In genomic region chr2:208040199-208041171, GRCh38 we compare ENCODE assay signal across 8 cellular contexts. TPM values are rescaled to one million over a fixed set of nuclear protein-coding genes. Genes with fewer than 3 reads are reported as not detected.
DNase-seq lines count a peak whose midpoint lies in the region; ATAC-seq and TF ChIP-seq lines count a peak whose summit lies in the region.

No MANE protein-coding gene starts in this region.

- intact Hi-C loops in activated naive CD4-positive, alpha-beta T cell treated with anti-CD3 and anti-CD28 coated beads for 36 hours (cut with micrococcal nuclease): loop anchor here (1.0 to 10.0 kb wide), 9 partner anchors 67 to 1347 kb away; partner anchors contain the start of gene CCNYL1
- intact Hi-C loops in head of caudate nucleus (cut with DNase I) (loop anchor here (5.0 kb wide), 1 partner anchor 293 kb away; no protein-coding TSS in a partner anchor), posterior cingulate gyrus (cut with DNase I) (loop anchor here (1.0 kb wide), 1 partner anchor 294 kb away; no protein-coding TSS in a partner anchor), uterus (cut with DNase I; ENCODE audit: low total_unique reads) (no loop called here)

- H3K4me1 ChIP-seq in SJSA1 (replicated peaks): no peaks in the 10 kb centered on the region
- no peaks in the 10 kb centered on the region for H3K4me1 ChIP-seq in uterus

- no peak for TF ChIP-seq POLR2A in uterus (IDR thresholded peaks at IDR 0.05)

- H3K27me3 ChIP-seq in SJSA1 (replicated peaks): no peaks in the 10 kb centered on the region; the same call in 1 of the 2 replicates
- no peaks in the 10 kb centered on the region for H3K27me3 ChIP-seq in uterus

- H3K27ac ChIP-seq in SJSA1 (no peak overlapping the region), uterus (no peak overlapping the region)

- CTCF ChIA-PET in activated naive CD4-positive, alpha-beta T cell treated with anti-CD3 and anti-CD28 coated beads for 36 hours (lab: Charles Lee): interaction anchor here (0.6 to 4.4 kb wide), 51 partner anchors 10 to 1642 kb away, joined by 3 to 54 read pairs (median 4); partner anchors contain the start of genes CCNYL1, FZD5 and METTL21A

- no peak overlapping the region for H3K27ac Mint-ChIP-seq in activated naive CD4-positive, alpha-beta T cell treated with anti-CD3 and anti-CD28 coated beads for 36 hours

- H3K4me3 ChIP-seq in SJSA1 (no peak overlapping the region), uterus (no peak overlapping the region)

- H3K27me3 Mint-ChIP-seq in activated naive CD4-positive, alpha-beta T cell treated with anti-CD3 and anti-CD28 coated beads for 36 hours (ENCODE audit: low read depth): peaks cover 2% of the 10 kb centered on the region

- peak; percentile 77 for ATAC-seq in GM21423 (IDR thresholded peaks at IDR 0.05; ENCODE audit: unreplicated experiment)

- H3K9me3 ChIP-seq in SJSA1 (replicated peaks) (no peaks in the 10 kb centered on the region), uterus (no peaks in the 10 kb centered on the region)

- H3K4me1 Mint-ChIP-seq in activated naive CD4-positive, alpha-beta T cell treated with anti-CD3 and anti-CD28 coated beads for 36 hours (ENCODE audit: low read depth): peaks cover 3% of the 10 kb centered on the region

- DNase-seq in DMS53 treated with DMSO at 0.1 percent for 48 hours (lab: John Stamatoyannopoulos, UW; ENCODE audit: unreplicated experiment) (peak; percentile 15), HUDEP-2 (lab: John Stamatoyannopoulos, UW; ENCODE audit: unreplicated experiment in 76 of 76) (peak in 57 of 76 experiments; percentile 2 to 73 (median 30)), SJSA1 (ENCODE audit: low read depth in 1 of 2, low spot score in 2 of 2) (peak; percentile 37 to 74), head of caudate nucleus (peak in 41 of 42 donors; percentile 30 to 88 (median 62)), posterior cingulate gyrus (peak in 9 of 10 donors; percentile 20 to 88 (median 59)), uterus (peak; percentile 49 to 60)
- DNase-seq in activated naive CD4-positive, alpha-beta T cell treated with anti-CD3 and anti-CD28 coated beads for 36 hours: peak; percentile 93

- H3K4me3 Mint-ChIP-seq in activated naive CD4-positive, alpha-beta T cell treated with anti-CD3 and anti-CD28 coated beads for 36 hours: no peak overlapping the region

- TF ChIP-seq CTCF in uterus (IDR thresholded peaks at IDR 0.05): peak; percentile 57 to 61 (median 60)

- no peaks in the 10 kb centered on the region for H3K9me3 Mint-ChIP-seq in activated naive CD4-positive, alpha-beta T cell treated with anti-CD3 and anti-CD28 coated beads for 36 hours

- no peaks in the 10 kb centered on the region for H3K36me3 ChIP-seq in SJSA1
- no peaks in the 10 kb centered on the region for H3K36me3 ChIP-seq in uterus

- H3K36me3 Mint-ChIP-seq in activated naive CD4-positive, alpha-beta T cell treated with anti-CD3 and anti-CD28 coated beads for 36 hours (ENCODE audit: low read depth): no peaks in the 10 kb centered on the region

RNA-seq across cellular contexts. Expression of gene PLEKHM3, which starts 15.2 kb away (rescaled TPM):
- total RNA-seq in SJSA1 (2014; rRNA removed; shearing (Covaris generic)): 2.0 and 5.8 TPM in 2 replicates
- 1 to 10 TPM; 6.5 to 7.0 TPM for total RNA-seq in activated naive CD4-positive, alpha-beta T cell treated with anti-CD3 and anti-CD28 coated beads for 36 hours
- 10 to 100 TPM; 20.5 to 43.4 (median 21.6) TPM for total RNA-seq in uterus

Comparison
In these comparisons a context has a peak if more than half of its experiments do, and no peak if none do; other contexts are left out.
1. DNase-seq: peak in every context shown above with its lines; median percentile 93 in activated naive CD4-positive, alpha-beta T cell treated with anti-CD3 and anti-CD28 coated beads for 36 hours; 62 in head of caudate nucleus; 59 in posterior cingulate gyrus; 56 in SJSA1; 54 in uterus; 30 in HUDEP-2; 15 in DMS53 treated with DMSO at 0.1 percent for 48 hours.